In the genomic region with DNA sequence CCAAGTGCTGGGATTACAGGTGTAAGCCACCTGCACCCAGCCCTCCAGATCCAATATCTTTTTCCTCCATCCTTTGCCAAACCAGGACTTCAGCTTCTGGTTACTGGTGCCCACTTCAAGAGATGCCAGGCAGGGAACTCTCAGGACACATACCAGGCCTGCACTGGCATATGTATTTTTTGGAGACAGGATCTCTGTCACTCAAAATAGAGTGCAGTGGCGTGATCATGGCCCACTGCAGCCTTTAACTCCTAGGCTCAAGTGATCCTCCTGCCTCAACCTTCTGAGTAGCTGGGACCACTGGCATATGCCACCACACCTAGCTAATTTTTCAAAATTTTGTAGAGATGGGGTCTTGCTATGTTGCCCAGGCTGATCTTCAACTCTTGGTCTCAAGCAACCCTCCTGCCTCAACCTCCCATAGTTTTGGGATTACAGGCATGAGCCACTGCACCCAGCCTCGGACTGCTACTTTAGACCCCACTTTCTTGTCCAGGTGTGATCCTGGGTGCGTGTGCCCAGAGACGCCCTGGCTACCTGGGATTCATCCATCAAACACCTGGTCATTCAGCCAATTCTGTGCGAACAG, we compare ENCODE assay signal across 1 cellular context.
TF ChIP-seq lines count a peak whose summit lies in the region.

No MANE protein-coding gene starts in this region.

TF ChIP-seq in K562, 482 proteins besides CTCF, POLR2A, EP300 and RAD21 (continued from another document):
- TF ChIP-seq ZBTB5 (IDR thresholded peaks at IDR 0.05) (0 out of 2 replicates have a peak, but pooled peaks have one; percentile 4), ZNF445 (CRISPR knock-in tag; IDR thresholded peaks at IDR 0.05; ENCODE audit: low read depth) (no peak)
TF ChIP-seq in K562: peak in this region for 4.
